In the genomic region with DNA sequence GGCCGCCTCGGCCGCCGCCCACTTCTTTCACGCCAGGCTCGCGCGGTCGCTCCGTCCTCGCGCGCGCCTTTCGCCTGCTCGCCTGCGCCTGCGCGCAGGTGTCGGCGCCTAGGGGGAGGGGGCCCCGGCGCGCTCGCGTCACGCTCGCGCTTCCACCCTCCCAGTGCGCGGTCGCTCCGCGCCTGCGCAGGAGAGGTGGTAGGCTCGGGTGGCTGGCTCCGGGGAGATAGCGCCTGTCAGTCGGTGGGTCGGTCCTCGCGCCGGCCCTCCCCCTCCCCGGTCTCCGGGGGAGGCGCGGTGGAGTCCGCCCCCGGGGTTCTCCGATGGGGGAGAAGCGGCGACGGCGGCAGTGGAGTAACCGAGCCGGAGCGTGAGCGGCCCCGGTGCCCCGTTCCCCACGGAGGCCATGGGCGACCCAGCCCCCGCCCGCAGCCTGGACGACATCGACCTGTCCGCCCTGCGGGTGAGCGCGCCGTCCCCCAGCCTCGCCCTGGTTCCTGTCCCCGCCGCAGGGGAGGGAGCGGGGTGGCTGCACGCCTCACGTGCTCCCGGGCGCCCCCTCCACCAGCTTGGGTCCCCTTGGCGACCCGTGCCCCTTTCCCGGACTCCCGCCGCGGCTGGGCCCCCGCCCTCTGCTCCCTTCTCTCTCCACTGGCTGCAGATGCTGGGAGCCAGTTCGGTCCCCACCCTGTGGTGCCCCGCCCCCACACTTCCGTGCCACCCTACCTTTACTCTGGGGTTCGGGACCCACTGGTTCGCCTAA, we compare ENCODE assay signal across 8 cellular contexts. TPM values are rescaled to one million over a fixed set of nuclear protein-coding genes. Genes with fewer than 3 reads are reported as not detected.
DNase-seq lines count a peak whose midpoint lies in the region; ATAC-seq and TF ChIP-seq lines count a peak whose summit lies in the region.

MINK1 (plus strand) TSS at position 163 of the 763 bp plus-strand sequence; CDS start at position 407, 244 bp downstream.

- ATAC-seq in HG03196 (IDR thresholded peaks at IDR 0.05; ENCODE audit: unreplicated experiment) = peak; percentile 85
- peak; percentile 93 for ATAC-seq in activated CD4-positive, alpha-beta T cell treated with anti-CD3 and anti-CD28 coated beads for 36 hours

- CTCF ChIA-PET in activated CD4-positive, alpha-beta T cell treated with anti-CD3 and anti-CD28 coated beads for 36 hours (lab: Charles Lee) = interaction anchor here (0.7 kb wide), 1 partner anchor 34 kb away, joined by 4 read pairs; no protein-coding TSS in a partner anchor

- peak; percentile 81 for DNase-seq in AG09319 (ENCODE audit: extremely low read depth, low read depth)
- DNase-seq in NCI-H345 (lab: John Stamatoyannopoulos, UW) = peak; percentile 88
- DNase-seq in activated CD4-positive, alpha-beta T cell treated with anti-CD3 and anti-CD28 coated beads for 36 hours = peak; percentile 92
- DNase-seq in chondrocyte (ENCODE audit: low spot score) = no peak
- DNase-seq in kidney tubule cell (ENCODE audit: low spot score) = peak; percentile 95
- peak; percentile 63 to 79 for DNase-seq in stimulated activated CD4-positive, alpha-beta T cell treated with anti-CD3 and anti-CD28 coated beads, Interleukin-1b, Interleukin-23, amount 100 ng/mL, for 1 hour (ENCODE audit: low read depth in 2 of 2)

- TF ChIP-seq CTCF in AG09319 (IDR thresholded peaks at IDR 0.05; ENCODE audit: low read depth, low read length) (no peak), chondrocyte (IDR thresholded peaks at IDR 0.05) (no peak)

- H3K27me3 Mint-ChIP-seq in activated CD4-positive, alpha-beta T cell treated with anti-CD3 and anti-CD28 coated beads for 36 hours = no peaks in the 10 kb centered on the region
- no peaks in the 10 kb centered on the region for H3K27me3 Mint-ChIP-seq in chondrocyte (ENCODE audit: low read depth)

- in situ Hi-C loops in GM18951 (cut with MboI; ENCODE audit: low sequenced_read_pairs, unreplicated experiment) = no loop called here

- peak; percentile 78 for TF ChIP-seq POLR2A in GM18951 (IDR thresholded peaks at IDR 0.05; ENCODE audit: extremely low read depth, insufficient read depth, insufficient read length)

- no peaks in the 10 kb centered on the region for H3K9me3 Mint-ChIP-seq in activated CD4-positive, alpha-beta T cell treated with anti-CD3 and anti-CD28 coated beads for 36 hours (ENCODE audit: low read depth)
- H3K9me3 Mint-ChIP-seq in chondrocyte (ENCODE audit: low read depth) = no peaks in the 10 kb centered on the region

- intact Hi-C loops in activated CD4-positive, alpha-beta T cell treated with anti-CD3 and anti-CD28 coated beads for 36 hours (cut with DNase I, micrococcal nuclease) = loop anchor here (1.0 to 2.0 kb wide), 14 partner anchors 26 to 869 kb away; partner anchors contain the start of genes ARRB2 (in 2 of the 2), ATP2A3 (in 1 of the 2), C17orf107 (in 1 of the 2) and CXCL16 (in 1 of the 2)

- no peaks in the 10 kb centered on the region for H3K36me3 Mint-ChIP-seq in activated CD4-positive, alpha-beta T cell treated with anti-CD3 and anti-CD28 coated beads for 36 hours (ENCODE audit: low read depth)
- peaks cover 3% of the 10 kb centered on the region for H3K36me3 Mint-ChIP-seq in chondrocyte (ENCODE audit: low read depth)

- peak within 1 kb of the TSS; percentile 91 for H3K27ac Mint-ChIP-seq in activated CD4-positive, alpha-beta T cell treated with anti-CD3 and anti-CD28 coated beads for 36 hours
- H3K27ac Mint-ChIP-seq in chondrocyte (ENCODE audit: unreplicated experiment) = peak within 1 kb of the TSS; percentile 96

- H3K4me3 Mint-ChIP-seq in activated CD4-positive, alpha-beta T cell treated with anti-CD3 and anti-CD28 coated beads for 36 hours = peak within 1 kb of the TSS; percentile 90
- H3K4me3 Mint-ChIP-seq in chondrocyte (ENCODE audit: unreplicated experiment) = peak within 1 kb of the TSS; percentile 98

- POLR2A ChIA-PET in activated CD4-positive, alpha-beta T cell treated with anti-CD3 and anti-CD28 coated beads for 36 hours (lab: Charles Lee) = interaction anchor here (0.6 to 0.7 kb wide), 2 partner anchors 8 to 72 kb away, joined by 3 read pairs; no protein-coding TSS in a partner anchor

- peaks cover 28% of the 10 kb centered on the region for H3K4me1 Mint-ChIP-seq in activated CD4-positive, alpha-beta T cell treated with anti-CD3 and anti-CD28 coated beads for 36 hours
- peaks cover 37% of the 10 kb centered on the region for H3K4me1 Mint-ChIP-seq in chondrocyte (ENCODE audit: low read depth)

RNA-seq across cellular contexts. Expression of gene MINK1, which starts in this region (rescaled TPM):
- 10 to 100 TPM; 48.2 to 57.7 TPM for total RNA-seq in activated CD4-positive, alpha-beta T cell treated with anti-CD3 and anti-CD28 coated beads for 36 hours
- total RNA-seq in chondrocyte = 89.1 to 93.0 TPM (median 90.6 TPM) in 3 replicates
